Comparison of ENCODE assay signal across 6 cellular contexts in the genomic region with DNA sequence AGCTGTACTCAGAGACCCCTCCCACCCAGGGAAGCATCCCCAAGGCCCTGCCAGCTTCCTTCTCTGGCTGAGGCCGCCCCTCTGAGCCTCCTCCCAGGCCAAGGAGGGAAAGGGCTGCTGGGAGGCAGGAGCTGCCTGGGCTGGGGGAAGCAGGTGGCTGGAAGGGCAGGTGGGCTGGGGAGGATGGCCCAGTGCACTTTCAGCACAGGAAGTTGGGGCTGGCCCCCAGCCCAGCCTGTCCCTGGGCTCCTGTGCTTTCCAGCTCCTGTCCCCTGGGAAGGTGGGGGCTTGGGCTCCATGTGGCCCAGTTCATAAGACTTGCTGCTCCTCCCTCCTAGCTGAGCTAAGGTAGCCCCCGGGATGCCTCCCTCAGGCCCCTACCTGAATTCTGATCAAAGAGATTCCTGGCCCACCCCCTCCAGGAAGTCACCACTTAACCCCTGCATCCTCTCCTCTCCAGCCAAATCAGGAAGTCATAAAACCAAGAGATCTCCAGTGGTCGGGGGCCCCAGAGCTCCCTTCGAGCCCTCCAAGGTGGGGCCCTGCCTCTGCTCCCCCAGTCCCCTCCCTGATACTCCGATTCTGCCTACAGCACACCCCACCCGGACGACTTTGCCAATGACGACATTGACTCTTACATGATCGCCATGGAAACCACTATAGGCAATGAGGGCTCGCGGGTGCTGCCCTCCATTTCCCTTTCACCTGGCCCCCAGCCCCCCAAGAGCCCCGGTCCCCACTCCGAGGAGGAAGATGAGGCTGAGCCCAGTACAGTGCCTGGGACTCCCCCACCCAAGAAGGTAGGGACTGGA. TPM values are rescaled to one million over a fixed set of nuclear protein-coding genes. Genes with fewer than 3 reads are reported as not detected.
DNase-seq lines count a peak whose midpoint lies in the region; ATAC-seq lines count a peak whose summit lies in the region.

No MANE protein-coding gene starts in this region.

- peak overlapping the region; percentile 39 for H3K4me3 Mint-ChIP-seq in stimulated activated naive CD8-positive, alpha-beta T cell treated with anti-CD3 and anti-CD28 coated beads, Interleukin-15, Interleukin-2, amounts not matched to agents 100 ng/mL and 50 ng/mL, for 24 hours
- no peak overlapping the region for H3K4me3 Mint-ChIP-seq in activated naive CD8-positive, alpha-beta T cell treated with anti-CD3 and anti-CD28 coated beads, Interleukin-2, amount 50 U/mL, for 24 hours
- H3K4me3 Mint-ChIP-seq in stimulated activated naive CD8-positive, alpha-beta T cell treated with anti-CD3 and anti-CD28 coated beads, Interleukin-15, amount 100 ng/mL, for 72 hours = peak overlapping the region; percentile 59 to 76

- ATAC-seq in stimulated activated naive CD8-positive, alpha-beta T cell treated with anti-CD3 and anti-CD28 coated beads, Interleukin-15, Interleukin-2, amounts not matched to agents 100 U/mL and 50 U/mL, for 24 hours = no peak
- ATAC-seq in activated naive CD8-positive, alpha-beta T cell treated with anti-CD3 and anti-CD28 coated beads, Interleukin-2, amount 50 U/mL, for 24 hours = no peak
- ATAC-seq in stimulated activated naive CD8-positive, alpha-beta T cell treated with anti-CD3 and anti-CD28 coated beads, Interleukin-15, amount 100 ng/mL, for 72 hours = no peak
- ATAC-seq in esophagus mucosa = no peak

- H3K9me3 Mint-ChIP-seq in stimulated activated naive CD8-positive, alpha-beta T cell treated with anti-CD3 and anti-CD28 coated beads, Interleukin-15, Interleukin-2, amounts not matched to agents 100 ng/mL and 50 ng/mL, for 24 hours = no peaks in the 10 kb centered on the region
- H3K9me3 Mint-ChIP-seq in activated naive CD8-positive, alpha-beta T cell treated with anti-CD3 and anti-CD28 coated beads, Interleukin-2, amount 50 U/mL, for 24 hours = no peaks in the 10 kb centered on the region
- H3K9me3 Mint-ChIP-seq in stimulated activated naive CD8-positive, alpha-beta T cell treated with anti-CD3 and anti-CD28 coated beads, Interleukin-15, amount 100 ng/mL, for 72 hours = no peaks in the 10 kb centered on the region

- peak overlapping the region; percentile 80 for H3K27ac Mint-ChIP-seq in stimulated activated naive CD8-positive, alpha-beta T cell treated with anti-CD3 and anti-CD28 coated beads, Interleukin-15, Interleukin-2, amounts not matched to agents 100 ng/mL and 50 ng/mL, for 24 hours
- H3K27ac Mint-ChIP-seq in activated naive CD8-positive, alpha-beta T cell treated with anti-CD3 and anti-CD28 coated beads, Interleukin-2, amount 50 U/mL, for 24 hours = peak overlapping the region; percentile 73
- H3K27ac Mint-ChIP-seq in stimulated activated naive CD8-positive, alpha-beta T cell treated with anti-CD3 and anti-CD28 coated beads, Interleukin-15, amount 100 ng/mL, for 72 hours = peak overlapping the region; percentile 39 to 96

- DNase-seq in stimulated activated naive CD8-positive, alpha-beta T cell treated with anti-CD3 and anti-CD28 coated beads, Interleukin-15, Interleukin-2, amounts not matched to agents 100 U/mL and 50 U/mL, for 24 hours = no peak
- no peak for DNase-seq in activated naive CD8-positive, alpha-beta T cell treated with anti-CD3 and anti-CD28 coated beads, Interleukin-2, amount 50 U/mL, for 24 hours
- DNase-seq in stimulated activated naive CD8-positive, alpha-beta T cell treated with anti-CD3 and anti-CD28 coated beads, Interleukin-15, amount 100 ng/mL, for 72 hours = peak in 1 of 2 donors; percentile 17
- DNase-seq in hippocampal formation (lab: John Stamatoyannopoulos, UW) = no peak

- peaks cover 57% of the 10 kb centered on the region for H3K4me1 Mint-ChIP-seq in stimulated activated naive CD8-positive, alpha-beta T cell treated with anti-CD3 and anti-CD28 coated beads, Interleukin-15, Interleukin-2, amounts not matched to agents 100 ng/mL and 50 ng/mL, for 24 hours (ENCODE audit: low read depth)
- peaks cover 46% of the 10 kb centered on the region for H3K4me1 Mint-ChIP-seq in activated naive CD8-positive, alpha-beta T cell treated with anti-CD3 and anti-CD28 coated beads, Interleukin-2, amount 50 U/mL, for 24 hours
- H3K4me1 Mint-ChIP-seq in stimulated activated naive CD8-positive, alpha-beta T cell treated with anti-CD3 and anti-CD28 coated beads, Interleukin-15, amount 100 ng/mL, for 72 hours = peaks cover 70% of the 10 kb centered on the region

- H3K27me3 Mint-ChIP-seq in stimulated activated naive CD8-positive, alpha-beta T cell treated with anti-CD3 and anti-CD28 coated beads, Interleukin-15, Interleukin-2, amounts not matched to agents 100 ng/mL and 50 ng/mL, for 24 hours = no peaks in the 10 kb centered on the region
- no peaks in the 10 kb centered on the region for H3K27me3 Mint-ChIP-seq in activated naive CD8-positive, alpha-beta T cell treated with anti-CD3 and anti-CD28 coated beads, Interleukin-2, amount 50 U/mL, for 24 hours
- H3K27me3 Mint-ChIP-seq in stimulated activated naive CD8-positive, alpha-beta T cell treated with anti-CD3 and anti-CD28 coated beads, Interleukin-15, amount 100 ng/mL, for 72 hours = no peaks in the 10 kb centered on the region

- peaks cover 32% of the 10 kb centered on the region for H3K36me3 Mint-ChIP-seq in stimulated activated naive CD8-positive, alpha-beta T cell treated with anti-CD3 and anti-CD28 coated beads, Interleukin-15, Interleukin-2, amounts not matched to agents 100 ng/mL and 50 ng/mL, for 24 hours (ENCODE audit: low read depth)
- H3K36me3 Mint-ChIP-seq in activated naive CD8-positive, alpha-beta T cell treated with anti-CD3 and anti-CD28 coated beads, Interleukin-2, amount 50 U/mL, for 24 hours (ENCODE audit: low read depth) = peaks cover 35% of the 10 kb centered on the region

RNA-seq across cellular contexts. Expression of a gene that starts 4.9 kb away (rescaled TPM):
- 188 TPM for total RNA-seq in esophagus mucosa

RNA-seq across cellular contexts. Expression of a gene that starts 5.0 kb away (rescaled TPM):
- 15.3 TPM for total RNA-seq in esophagus mucosa

RNA-seq across cellular contexts. Expression of a gene that starts 7.1 kb away (rescaled TPM):
- 1.5 TPM for total RNA-seq in esophagus mucosa

RNA-seq across cellular contexts. Expression of a gene that starts 18.7 kb away (rescaled TPM):
- 0.20 TPM for total RNA-seq in esophagus mucosa

RNA-seq across cellular contexts. Expression of a gene that starts 23.4 kb away (rescaled TPM):
- 1.6 TPM for total RNA-seq in esophagus mucosa
